Comparison of ENCODE assay signal across 8 cellular contexts in the genomic region with DNA sequence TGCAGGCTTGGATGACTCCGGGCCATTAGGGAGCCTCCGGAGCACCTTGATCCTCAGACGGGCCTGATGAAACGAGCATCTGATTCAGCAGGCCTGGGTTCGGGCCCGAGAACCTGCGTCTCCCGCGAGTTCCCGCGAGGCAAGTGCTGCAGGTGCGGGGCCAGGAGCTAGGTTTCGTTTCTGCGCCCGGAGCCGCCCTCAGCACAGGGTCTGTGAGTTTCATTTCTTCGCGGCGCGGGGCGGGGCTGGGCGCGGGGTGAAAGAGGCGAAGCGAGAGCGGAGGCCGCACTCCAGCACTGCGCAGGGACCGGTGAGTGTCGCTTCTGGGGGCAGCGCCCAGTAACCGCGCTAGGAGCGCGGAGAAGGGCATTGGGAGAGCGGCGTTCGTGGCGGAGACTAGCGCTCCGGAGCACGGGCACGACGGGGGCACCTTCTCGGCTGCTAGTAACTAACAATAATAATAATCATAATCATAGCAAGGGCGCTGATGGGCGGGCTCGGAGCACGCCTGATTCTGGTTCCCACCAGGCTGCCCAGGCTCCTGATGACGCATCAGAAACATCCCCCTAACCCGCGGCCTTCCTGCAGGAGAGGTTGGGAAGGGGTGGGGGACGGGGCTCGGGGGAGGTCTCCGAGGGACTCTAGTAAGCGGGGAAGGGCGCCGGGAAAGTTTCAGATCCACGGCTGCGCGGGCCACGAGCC. TPM values are rescaled to one million over a fixed set of nuclear protein-coding genes. Genes with fewer than 3 reads are reported as not detected.
DNase-seq lines count a peak whose midpoint lies in the region; ATAC-seq lines count a peak whose summit lies in the region.

A gene with protein sequence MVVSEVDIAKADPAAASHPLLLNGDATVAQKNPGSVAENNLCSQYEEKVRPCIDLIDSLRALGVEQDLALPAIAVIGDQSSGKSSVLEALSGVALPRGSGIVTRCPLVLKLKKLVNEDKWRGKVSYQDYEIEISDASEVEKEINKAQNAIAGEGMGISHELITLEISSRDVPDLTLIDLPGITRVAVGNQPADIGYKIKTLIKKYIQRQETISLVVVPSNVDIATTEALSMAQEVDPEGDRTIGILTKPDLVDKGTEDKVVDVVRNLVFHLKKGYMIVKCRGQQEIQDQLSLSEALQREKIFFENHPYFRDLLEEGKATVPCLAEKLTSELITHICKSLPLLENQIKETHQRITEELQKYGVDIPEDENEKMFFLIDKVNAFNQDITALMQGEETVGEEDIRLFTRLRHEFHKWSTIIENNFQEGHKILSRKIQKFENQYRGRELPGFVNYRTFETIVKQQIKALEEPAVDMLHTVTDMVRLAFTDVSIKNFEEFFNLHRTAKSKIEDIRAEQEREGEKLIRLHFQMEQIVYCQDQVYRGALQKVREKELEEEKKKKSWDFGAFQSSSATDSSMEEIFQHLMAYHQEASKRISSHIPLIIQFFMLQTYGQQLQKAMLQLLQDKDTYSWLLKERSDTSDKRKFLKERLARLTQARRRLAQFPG (plus strand): TSS at position 286 of the 702 bp plus-strand sequence. CDS start 5,832 bp downstream, outside the sequence.

- intact Hi-C loops in left colon (cut with DNase I, micrococcal nuclease) = no loop called here

- peak; percentile 81 for ATAC-seq in GM19324 (IDR thresholded peaks at IDR 0.05; ENCODE audit: low FRiP score, unreplicated experiment)
- peak; percentile 82 for ATAC-seq in HG03521 (IDR thresholded peaks at IDR 0.05; ENCODE audit: unreplicated experiment)
- ATAC-seq in left colon = peak; percentile 96

- DNase-seq in AG20443 (ENCODE audit: low spot score) (peak; percentile 62), left colon (peak; percentile 90 to 94), OCI-M2 (lab: John Stamatoyannopoulos, UW; ENCODE audit: unreplicated experiment) (no peak)
- peak; percentile 76 for DNase-seq in activated CD4-positive, CD25-positive, alpha-beta regulatory T cell treated with anti-CD3 and anti-CD28 coated beads, Interleukin-2, amount 50 U/mL, for 16 hours (ENCODE audit: low read depth, low spot score)
- DNase-seq in central memory CD4-positive, alpha-beta T cell = peak; percentile 84
- DNase-seq in stimulated activated CD4-positive, alpha-beta T cell treated with anti-CD3 and anti-CD28 coated beads, Interleukin-1b, Interleukin-23, amount 100 ng/mL, for 24 hours (ENCODE audit: low read depth in 4 of 4, low spot score in 1 of 4) = peak; percentile 51 to 74 (median 64)

RNA-seq across cellular contexts. Expression of the gene that starts here (rescaled TPM):
- total RNA-seq in left colon = 10 to 100 TPM; 36.4 to 91.7 TPM
